In the genomic region with DNA sequence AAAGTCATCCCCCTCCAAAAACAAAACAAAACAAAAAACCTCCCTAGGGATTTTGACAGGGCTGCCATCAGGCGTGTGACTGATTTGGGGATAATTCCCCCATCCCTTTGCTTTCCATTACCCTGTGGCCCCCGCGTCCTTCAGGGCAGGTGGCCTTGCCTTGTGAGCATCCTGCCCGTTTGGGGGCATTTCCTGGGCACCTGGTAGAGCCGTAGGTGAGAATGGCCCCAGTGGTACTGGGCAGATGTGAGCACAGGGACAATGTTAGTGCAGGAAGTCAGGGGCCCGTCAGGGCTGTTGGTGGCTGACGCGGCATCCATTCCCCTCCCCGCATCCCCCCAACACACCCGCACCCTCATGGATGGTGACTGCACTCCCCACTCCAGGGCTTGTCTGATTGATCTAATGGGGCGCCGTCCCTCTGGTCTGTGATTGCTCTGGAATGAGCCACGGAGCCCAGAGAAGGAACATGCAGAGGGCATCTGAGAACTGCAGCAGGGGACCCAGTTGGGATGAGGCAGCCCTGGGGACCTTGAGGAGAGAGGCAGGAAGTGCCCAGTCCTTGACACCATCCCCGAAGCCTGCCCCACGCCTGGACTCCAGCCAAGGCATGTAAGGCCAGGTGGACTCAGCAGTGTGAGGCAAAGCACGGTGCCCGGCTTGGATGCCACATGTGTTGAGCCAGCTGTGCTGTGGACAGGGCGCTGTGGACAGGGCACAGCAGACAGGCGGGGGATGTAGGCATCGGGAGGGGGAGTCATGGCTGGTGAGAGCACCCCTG, we compare ENCODE assay signal across 19 cellular contexts. TPM values are rescaled to one million over a fixed set of nuclear protein-coding genes. Genes with fewer than 3 reads are reported as not detected.
A peak's percentile ranks its signal among the peaks of the same experiment; 100 is the strongest.
DNase-seq lines count a peak whose midpoint lies in the region; ATAC-seq, FAIRE-seq and TF ChIP-seq lines count a peak whose summit lies in the region.
"Had no signal": no experiment of that assay in that cellular context is flagged by ENCODE, and none has a peak within 500 bp of the region (broad histone marks: within the 10 kb centered on the region; RNA-seq: fewer than 3 reads in every experiment).

No MANE protein-coding gene starts in this region.

- FAIRE-seq in kidney (lab: Jason Lieb, UNC) (no peak), urothelium cell line (lab: Jason Lieb, UNC) (no peak)
- FAIRE-seq: endometrium, TTC549 had no signal

- peak overlapping the region; percentile 30 for H3K27ac ChIP-seq in BLaER1
- H3K27ac ChIP-seq in RWPE2 (ENCODE audit: poor library complexity, severe bottlenecking): no peak overlapping the region
- peak overlapping the region; percentile 70 to 71 for H3K27ac ChIP-seq in kidney (ENCODE audit: low read depth in 2 of 2, low read length in 2 of 2)
- H3K27ac ChIP-seq in gastrocnemius medialis: peak overlapping the region; percentile 54 to 81 (median 66)

- in situ Hi-C loops in gastrocnemius medialis (cut with MboI; ENCODE audit: low sequenced_read_pairs in 4 of 4): no loop called here

- peak overlapping the region; percentile 68 for H3K4me2 ChIP-seq in BLaER1
- H3K4me2 ChIP-seq: smooth muscle cell had no signal

- DNase-seq in RWPE2 (ENCODE audit: low spot score): no peak
- peak; percentile 91 for DNase-seq in kidney
- DNase-seq in gastrocnemius medialis: no peak
- no peak for DNase-seq in urothelium cell line (ENCODE audit: low spot score)
- DNase-seq in C1 segment of cervical spinal cord (lab: John Stamatoyannopoulos, UW): no peak
- no peak for DNase-seq in activated CD4-positive, alpha-beta T cell treated with anti-CD3 and anti-CD28 coated beads for 1 hour
- DNase-seq: activated CD8-positive, alpha-beta T cell treated with anti-CD3 and anti-CD28 coated beads for 36 hours; activated gamma-delta T cell; AML-193; HFFc6; left colon; NCI-H2081 treated with DMSO at 0.1 percent for 48 hours; nephron progenitor cell had no signal

- H3K4me3 ChIP-seq in BLaER1 (no peak overlapping the region), RWPE2 (ENCODE audit: severe bottlenecking) (no peak overlapping the region), kidney (ENCODE audit: low read length in 2 of 2) (no peak overlapping the region), gastrocnemius medialis (no peak overlapping the region)
- H3K4me3 ChIP-seq: smooth muscle cell had no signal

- no peaks in the 10 kb centered on the region for H3K36me3 ChIP-seq in BLaER1
- H3K36me3 ChIP-seq in RWPE2 (ENCODE audit: low read depth): no peaks in the 10 kb centered on the region
- no peaks in the 10 kb centered on the region for H3K36me3 ChIP-seq in kidney (ENCODE audit: control insufficient read depth in 1 of 2, insufficient read depth in 2 of 2, low read length in 2 of 2)
- H3K36me3 ChIP-seq in gastrocnemius medialis: no peaks in the 10 kb centered on the region

- no peak for TF ChIP-seq CTCF in RWPE2 (IDR thresholded peaks at IDR 0.05; ENCODE audit: poor library complexity, severe bottlenecking)
- no peak for TF ChIP-seq CTCF in kidney (IDR thresholded peaks at IDR 0.05; ENCODE audit: borderline replicate concordance, extremely low read depth, insufficient read depth)
- TF ChIP-seq CTCF in gastrocnemius medialis (IDR thresholded peaks at IDR 0.05 in 4 of 5, conservative IDR thresholded peaks at IDR 0.05 in 1 of 5): no peak

- H3K27me3 ChIP-seq in BLaER1 (no peaks in the 10 kb centered on the region), RWPE2 (ENCODE audit: insufficient read depth, poor library complexity, severe bottlenecking) (no peaks in the 10 kb centered on the region), gastrocnemius medialis (peaks cover 7 to 18% (median 13%) of the 10 kb centered on the region in 3 donors)

- intact Hi-C loops in kidney (cut with DNase I) (no loop called here), gastrocnemius medialis (cut with DNase I; ENCODE audit: low total_unique reads) (no loop called here)

- TF ChIP-seq POLR2A in gastrocnemius medialis (IDR thresholded peaks at IDR 0.05): no peak

- peaks cover 51% of the 10 kb centered on the region for H3K4me1 ChIP-seq in BLaER1
- no peaks in the 10 kb centered on the region for H3K4me1 ChIP-seq in RWPE2 (ENCODE audit: insufficient read depth, poor library complexity, severe bottlenecking)
- peaks cover 10 to 13% of the 10 kb centered on the region in 2 donors for H3K4me1 ChIP-seq in kidney (ENCODE audit: control insufficient read depth in 1 of 2, insufficient read depth in 1 of 2, low read depth in 1 of 2, low read length in 2 of 2)
- H3K4me1 ChIP-seq in gastrocnemius medialis: peaks cover 13 to 14% of the 10 kb centered on the region in 2 donors

- H3K9ac ChIP-seq in BLaER1 (0 out of 2 replicates have a peak overlapping the region, but pooled peaks have one; percentile 2), kidney (ENCODE audit: low read length in 2 of 2) (no peak overlapping the region)

- ATAC-seq in RWPE2 (ENCODE audit: low read depth): 0 out of 3 replicates have a peak, but pooled peaks have one; percentile 21
- ATAC-seq in gastrocnemius medialis: no peak
- ATAC-seq in HG02571 (IDR thresholded peaks at IDR 0.05; ENCODE audit: unreplicated experiment): no peak
- ATAC-seq: activated CD8-positive, alpha-beta T cell treated with anti-CD3 and anti-CD28 coated beads for 36 hours; left colon had no signal

- H4K20me1 ChIP-seq in BLaER1: no peaks in the 10 kb centered on the region

- no peaks in the 10 kb centered on the region for H3K9me3 ChIP-seq in BLaER1
- no peaks in the 10 kb centered on the region for H3K9me3 ChIP-seq in RWPE2 (ENCODE audit: severe bottlenecking)
- H3K9me3 ChIP-seq in kidney (ENCODE audit: control insufficient read depth in 1 of 2, low read length in 2 of 2): no peaks in the 10 kb centered on the region
- H3K9me3 ChIP-seq in gastrocnemius medialis: no peaks in the 10 kb centered on the region

RNA-seq across cellular contexts. Expression of gene OBP2B, which starts 27.4 kb away (rescaled TPM):
- total RNA-seq in kidney (not detected), gastrocnemius medialis (not detected)
- not detected for polyA plus RNA-seq in kidney (ENCODE audit: insufficient read depth, low read depth, low replicate concordance)
- total RNA-seq: activated CD8-positive, alpha-beta T cell treated with anti-CD3 and anti-CD28 coated beads for 36 hours; HFFc6; left colon; SK-MEL-5; smooth muscle cell had no signal
- polyA plus RNA-seq: smooth muscle cell had no signal

RNA-seq across cellular contexts. Expression of gene ABO, which starts 38.5 kb away (rescaled TPM):
- total RNA-seq in kidney (29.0 TPM), gastrocnemius medialis (1 to 10 TPM in 1 of 4 donors, under 1 TPM in 2, not detected in 1; 0.24 to 2.4 (median 0.44) TPM)
- 25.0 TPM for polyA plus RNA-seq in kidney (ENCODE audit: insufficient read depth, low read depth, low replicate concordance)
- total RNA-seq: activated CD8-positive, alpha-beta T cell treated with anti-CD3 and anti-CD28 coated beads for 36 hours; HFFc6; SK-MEL-5 had no signal
